ENCODE assay signal across 8 cellular contexts in genomic region chr19:6831084-6831483, GRCh38. TPM values are rescaled to one million over a fixed set of nuclear protein-coding genes. Genes with fewer than 3 reads are reported as not detected.
"Had no signal": no experiment of that assay in that cellular context is flagged by ENCODE, and none has a peak within 500 bp of the region (broad histone marks: within the 10 kb centered on the region; RNA-seq: fewer than 3 reads in every experiment).

No MANE protein-coding gene starts in this region.

RNA-seq across cellular contexts. Expression of gene ADGRE1, which starts 56.3 kb away (rescaled TPM):
- total RNA-seq: cardiac muscle cell, cerebellum, epithelial cell of proximal tubule, fibroblast of villous mesenchyme, pulmonary artery endothelial cell, vagina had no signal
- polyA plus RNA-seq: cardiac muscle cell, keratinocyte, right cardiac atrium had no signal

RNA-seq across cellular contexts. Expression of gene VAV1, which starts 58.6 kb away (rescaled TPM):
- total RNA-seq: cardiac muscle cell, fibroblast of villous mesenchyme had no signal
- polyA plus RNA-seq: cardiac muscle cell had no signal
